17 cellular contexts compared by ENCODE assay signal in genomic region chr13:77555246-77555645, GRCh38. TPM values are rescaled to one million over a fixed set of nuclear protein-coding genes. Genes with fewer than 3 reads are reported as not detected.
DNase-seq lines count a peak whose midpoint lies in the region; ATAC-seq, FAIRE-seq and TF ChIP-seq lines count a peak whose summit lies in the region.
"Had no signal": no experiment of that assay in that cellular context is flagged by ENCODE, and none has a peak within 500 bp of the region (broad histone marks: within the 10 kb centered on the region; RNA-seq: fewer than 3 reads in every experiment).

No MANE protein-coding gene starts in this region.

- no peak overlapping the region for H2AFZ ChIP-seq in endothelial cell of umbilical vein (ENCODE audit: low read depth, low read length)

- H3K27ac ChIP-seq in A673 (ENCODE audit: low read depth, low read length, poor library complexity, severe bottlenecking) (no peak overlapping the region), KOPT-K1 (ENCODE audit: low read depth, low read length, poor library complexity, severe bottlenecking) (peak overlapping the region; percentile 21), endothelial cell of umbilical vein (ENCODE audit: insufficient read depth, low read depth, low read length) (no peak overlapping the region)
- H3K27ac ChIP-seq: A549 had no signal

- BruUV-seq in A673 (replicated peaks; lab: Mats Ljungman, UMichigan): no TSS peak
- BruUV-seq in endothelial cell of umbilical vein (replicated peaks; lab: Mats Ljungman, UMichigan): no TSS peak

- intact Hi-C loops in A673 (cut with micrococcal nuclease; ENCODE audit: unreplicated experiment): no loop called here
- intact Hi-C loops in endothelial cell of umbilical vein (cut with micrococcal nuclease): no loop called here

- no peaks in the 10 kb centered on the region for H4K20me1 ChIP-seq in endothelial cell of umbilical vein (replicated peaks; ENCODE audit: control insufficient read depth, extremely low read depth, insufficient read depth, low read length)

- H3K9ac ChIP-seq in endothelial cell of umbilical vein (replicated peaks; ENCODE audit: extremely low read depth, insufficient read depth, low read length): no peak overlapping the region

- no peak overlapping the region for H3K4me2 ChIP-seq in endothelial cell of umbilical vein (ENCODE audit: insufficient read depth, low read length)
- H3K4me2 ChIP-seq: A549 had no signal

- peaks cover 2% of the 10 kb centered on the region for H3K9me1 ChIP-seq in endothelial cell of umbilical vein (replicated peaks; ENCODE audit: control insufficient read depth, extremely low read depth, insufficient read depth, low read length)

- POLR2A ChIA-PET in A673 (lab: Charles Lee; ENCODE audit: low non-redundant PET) (no interaction called here), endothelial cell of umbilical vein (lab: Charles Lee) (no interaction called here)

- no peak for TF ChIP-seq CTCF in A673 (conservative IDR thresholded peaks at IDR 0.05; ENCODE audit: low read depth, low read length)
- TF ChIP-seq CTCF in endothelial cell of umbilical vein (IDR thresholded peaks at IDR 0.05; ENCODE audit: extremely low read depth in 1 of 2, insufficient read depth in 1 of 2, low read depth in 1 of 2, low read length in 2 of 2): no peak

- ATAC-seq in GM19397 (IDR thresholded peaks at IDR 0.05; ENCODE audit: unreplicated experiment) (no peak), HG02610 (IDR thresholded peaks at IDR 0.05; ENCODE audit: unreplicated experiment) (no peak)
- ATAC-seq: A549 had no signal

- H3K4me3 ChIP-seq in A673 (ENCODE audit: low read depth, low read length, poor library complexity, severe bottlenecking) (no peak overlapping the region), endothelial cell of umbilical vein (replicated peaks in 1 of 3; ENCODE audit: insufficient read depth in 1 of 3, low read depth in 1 of 3, low read length in 3 of 3) (no peak overlapping the region)
- H3K4me3 ChIP-seq: A549 had no signal

- H3K36me3 ChIP-seq in A673 (ENCODE audit: insufficient read depth, low read length, poor library complexity, severe bottlenecking) (no peaks in the 10 kb centered on the region), KOPT-K1 (ENCODE audit: insufficient read depth, low read length) (peaks cover 5% of the 10 kb centered on the region; the same call in 1 of the 2 replicates), endothelial cell of umbilical vein (ENCODE audit: control insufficient read depth in 2 of 2, extremely low read depth in 1 of 2, insufficient read depth in 2 of 2, low read length in 2 of 2) (no peaks in the 10 kb centered on the region)

- CTCF ChIA-PET in A673 (lab: Charles Lee) (no interaction called here), endothelial cell of umbilical vein (lab: Charles Lee) (interaction anchor here (1.1 to 2.9 kb wide), 2 partner anchors 62 to 77 kb away, joined by 3 to 15 read pairs; no protein-coding TSS in a partner anchor)

- no peak for TF ChIP-seq POLR2A in endothelial cell of umbilical vein (IDR thresholded peaks at IDR 0.05; ENCODE audit: low read depth, low read length)

- H3K27me3 ChIP-seq in A673 (replicated peaks; ENCODE audit: insufficient read depth, low read depth, low read length, poor library complexity) (no peaks in the 10 kb centered on the region), endothelial cell of umbilical vein (ENCODE audit: control insufficient read depth in 2 of 2, insufficient read depth in 2 of 2, low read length in 2 of 2) (peaks cover 2 to 5% of the 10 kb centered on the region in 2 experiments)

- no peaks in the 10 kb centered on the region for H3K4me1 ChIP-seq in A673 (ENCODE audit: insufficient read depth, low read length, poor library complexity, severe bottlenecking)
- H3K4me1 ChIP-seq in endothelial cell of umbilical vein (ENCODE audit: control insufficient read depth, extremely low read depth, insufficient read depth, low read length): no peaks in the 10 kb centered on the region
- H3K4me1 ChIP-seq: A549, Caco-2 had no signal

- H3K9me3 ChIP-seq in A673 (ENCODE audit: low read depth, low read length, poor library complexity, severe bottlenecking): no peaks in the 10 kb centered on the region
- no peaks in the 10 kb centered on the region for H3K9me3 ChIP-seq in KOPT-K1 (ENCODE audit: insufficient read depth, low read length, poor library complexity, severe bottlenecking)
- no peaks in the 10 kb centered on the region for H3K9me3 ChIP-seq in endothelial cell of umbilical vein (replicated peaks; ENCODE audit: control insufficient read depth, insufficient read depth, low read length)
- H3K9me3 ChIP-seq: A549, Caco-2 had no signal

- H3K79me2 ChIP-seq in endothelial cell of umbilical vein (ENCODE audit: control insufficient read depth, insufficient read depth, low read length): no peaks in the 10 kb centered on the region

- peak; percentile 21 for DNase-seq in A673 (ENCODE audit: low spot score)
- peak; percentile 75 for DNase-seq in endothelial cell of umbilical vein (ENCODE audit: low read depth, low spot score)
- peak; percentile 4 for DNase-seq in pulmonary artery endothelial cell (ENCODE audit: low read depth, low spot score)
- no peak for DNase-seq in LoVo (ENCODE audit: low spot score)
- DNase-seq in activated CD4-positive, alpha-beta T cell treated with anti-CD3 and anti-CD28 coated beads, Interleukin-2, amount 50 U/mL, for 48 hours: no peak
- DNase-seq: Caco-2; CD8-positive, alpha-beta memory T cell; GOT3; H9 had no signal

- dilution Hi-C loops in endothelial cell of umbilical vein (cut with MboI; ENCODE audit: extremely low pct_ligation_motif_present, low sequenced_read_pairs): no loop called here

- FAIRE-seq in endothelial cell of umbilical vein (lab: Jason Lieb, UNC): peak; percentile 8
- FAIRE-seq: A549, GM18507 had no signal

TF ChIP-seq in endothelial cell of umbilical vein, 7 proteins besides CTCF, POLR2A, EP300 and RAD21:
- TF ChIP-seq POLR2AphosphoS5 (IDR thresholded peaks at IDR 0.05; ENCODE audit: insufficient read depth, low read depth, low read length) (no peak), MYC (IDR thresholded peaks at IDR 0.05; ENCODE audit: low read depth, low read length) (no peak), FOS (IDR thresholded peaks at IDR 0.05; ENCODE audit: borderline replicate concordance, insufficient read depth, low read length) (no peak), GATA2 (IDR thresholded peaks at IDR 0.05; ENCODE audit: insufficient read depth, insufficient read length, low read depth, low read length) (no peak), MAX (IDR thresholded peaks at IDR 0.05; ENCODE audit: insufficient read depth, insufficient read length) (no peak)

RNA-seq across cellular contexts. Expression of gene SCEL, which starts 19.7 kb away (rescaled TPM):
- total RNA-seq in A673 (2021): 0.15 TPM in 1 of 2 replicates, not detected in the other
- total RNA-seq in endothelial cell of umbilical vein: not detected in 2 replicates
- not detected in 2 replicates for polyA plus RNA-seq in endothelial cell of umbilical vein
- polyA plus RNA-seq in endothelial cell of umbilical vein (2011; cell fraction: cytosol; rRNA removed): not detected in 2 replicates
- polyA plus RNA-seq in endothelial cell of umbilical vein (2011; cell fraction: nucleus; rRNA removed): not detected in 2 replicates
- not detected in 2 replicates for polyA plus RNA-seq in endothelial cell of umbilical vein (2012)
- not detected in 2 replicates for polyA minus RNA-seq in endothelial cell of umbilical vein
- not detected for polyA minus RNA-seq in endothelial cell of umbilical vein (2011; cell fraction: cytosol; rRNA and poly(A)+ RNA removed)
- polyA minus RNA-seq in endothelial cell of umbilical vein (2011; cell fraction: nucleus; rRNA and poly(A)+ RNA removed): not detected in 2 replicates
- total RNA-seq in pulmonary artery endothelial cell: under 0.01 TPM in 1 of 2 replicates, not detected in the other
- total RNA-seq: CD8-positive, alpha-beta memory T cell; H9 had no signal
- polyA plus RNA-seq: BJ; CD14-positive monocyte; CD8-positive, alpha-beta memory T cell; IgD-negative memory B cell had no signal

Comparison
In these comparisons a context has a peak if more than half of its experiments do, and no peak if none do; other contexts are left out.
1. DNase-seq: peak in A673 (single experiment), endothelial cell of umbilical vein (single experiment) and pulmonary artery endothelial cell (single experiment); none in LoVo (single experiment) and activated CD4-positive, alpha-beta T cell treated with anti-CD3 and anti-CD28 coated beads, Interleukin-2, amount 50 U/mL, for 48 hours (0 of 2).